ENCODE assay signal across 2 cellular contexts in the genomic region with DNA sequence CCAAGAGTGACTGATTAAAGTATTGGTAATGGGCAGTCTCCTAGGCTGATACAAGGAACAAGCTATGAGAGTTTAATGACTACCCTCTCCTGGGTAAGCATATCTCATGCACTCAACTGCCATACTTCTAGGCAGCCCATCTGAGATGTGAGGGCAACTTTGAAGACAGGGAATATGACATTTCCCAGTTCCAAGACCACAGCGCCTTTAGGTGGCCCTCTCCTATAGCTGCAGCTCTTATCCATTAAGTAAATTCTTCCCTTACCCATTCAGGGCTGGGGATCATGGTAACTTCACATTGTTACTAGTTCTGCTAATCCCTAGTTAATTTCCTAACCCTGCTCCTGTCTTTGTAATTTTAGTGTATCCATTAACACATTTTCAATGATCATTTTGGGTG.
TF ChIP-seq lines count a peak whose summit lies in the region.

No MANE protein-coding gene starts in this region.

TF ChIP-seq in HCT116, 20 proteins besides CTCF, POLR2A, EP300 and RAD21:
- TF ChIP-seq, protein P1, sequence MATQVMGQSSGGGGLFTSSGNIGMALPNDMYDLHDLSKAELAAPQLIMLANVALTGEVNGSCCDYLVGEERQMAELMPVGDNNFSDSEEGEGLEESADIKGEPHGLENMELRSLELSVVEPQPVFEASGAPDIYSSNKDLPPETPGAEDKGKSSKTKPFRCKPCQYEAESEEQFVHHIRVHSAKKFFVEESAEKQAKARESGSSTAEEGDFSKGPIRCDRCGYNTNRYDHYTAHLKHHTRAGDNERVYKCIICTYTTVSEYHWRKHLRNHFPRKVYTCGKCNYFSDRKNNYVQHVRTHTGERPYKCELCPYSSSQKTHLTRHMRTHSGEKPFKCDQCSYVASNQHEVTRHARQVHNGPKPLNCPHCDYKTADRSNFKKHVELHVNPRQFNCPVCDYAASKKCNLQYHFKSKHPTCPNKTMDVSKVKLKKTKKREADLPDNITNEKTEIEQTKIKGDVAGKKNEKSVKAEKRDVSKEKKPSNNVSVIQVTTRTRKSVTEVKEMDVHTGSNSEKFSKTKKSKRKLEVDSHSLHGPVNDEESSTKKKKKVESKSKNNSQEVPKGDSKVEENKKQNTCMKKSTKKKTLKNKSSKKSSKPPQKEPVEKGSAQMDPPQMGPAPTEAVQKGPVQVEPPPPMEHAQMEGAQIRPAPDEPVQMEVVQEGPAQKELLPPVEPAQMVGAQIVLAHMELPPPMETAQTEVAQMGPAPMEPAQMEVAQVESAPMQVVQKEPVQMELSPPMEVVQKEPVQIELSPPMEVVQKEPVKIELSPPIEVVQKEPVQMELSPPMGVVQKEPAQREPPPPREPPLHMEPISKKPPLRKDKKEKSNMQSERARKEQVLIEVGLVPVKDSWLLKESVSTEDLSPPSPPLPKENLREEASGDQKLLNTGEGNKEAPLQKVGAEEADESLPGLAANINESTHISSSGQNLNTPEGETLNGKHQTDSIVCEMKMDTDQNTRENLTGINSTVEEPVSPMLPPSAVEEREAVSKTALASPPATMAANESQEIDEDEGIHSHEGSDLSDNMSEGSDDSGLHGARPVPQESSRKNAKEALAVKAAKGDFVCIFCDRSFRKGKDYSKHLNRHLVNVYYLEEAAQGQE (IDR thresholded peaks at IDR 0.05; ENCODE audit: low read depth), result no peak
- TF ChIP-seq YY1 (IDR thresholded peaks at IDR 0.05; ENCODE audit: extremely low read depth, insufficient replicate concordance, low read depth, low read length) (no peak), ZNF274 (IDR thresholded peaks at IDR 0.05; ENCODE audit: low read depth, low read length) (no peak), POLR2AphosphoS5 (IDR thresholded peaks at IDR 0.05; ENCODE audit: low read depth, low read length) (no peak), SRF (IDR thresholded peaks at IDR 0.05; ENCODE audit: low read depth) (no peak), CBX3 (IDR thresholded peaks at IDR 0.05; ENCODE audit: low read depth) (no peak), SP1 (IDR thresholded peaks at IDR 0.05; ENCODE audit: low read depth) (no peak), ELF1 (IDR thresholded peaks at IDR 0.05; ENCODE audit: borderline replicate concordance, low read depth) (no peak)
- TF ChIP-seq, protein P2, sequence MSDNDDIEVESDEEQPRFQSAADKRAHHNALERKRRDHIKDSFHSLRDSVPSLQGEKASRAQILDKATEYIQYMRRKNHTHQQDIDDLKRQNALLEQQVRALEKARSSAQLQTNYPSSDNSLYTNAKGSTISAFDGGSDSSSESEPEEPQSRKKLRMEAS (IDR thresholded peaks at IDR 0.05), result no peak

TF ChIP-seq in WTC11, 78 proteins besides CTCF, POLR2A, EP300 and RAD21 (continued from another document):
- TF ChIP-seq, protein P3, sequence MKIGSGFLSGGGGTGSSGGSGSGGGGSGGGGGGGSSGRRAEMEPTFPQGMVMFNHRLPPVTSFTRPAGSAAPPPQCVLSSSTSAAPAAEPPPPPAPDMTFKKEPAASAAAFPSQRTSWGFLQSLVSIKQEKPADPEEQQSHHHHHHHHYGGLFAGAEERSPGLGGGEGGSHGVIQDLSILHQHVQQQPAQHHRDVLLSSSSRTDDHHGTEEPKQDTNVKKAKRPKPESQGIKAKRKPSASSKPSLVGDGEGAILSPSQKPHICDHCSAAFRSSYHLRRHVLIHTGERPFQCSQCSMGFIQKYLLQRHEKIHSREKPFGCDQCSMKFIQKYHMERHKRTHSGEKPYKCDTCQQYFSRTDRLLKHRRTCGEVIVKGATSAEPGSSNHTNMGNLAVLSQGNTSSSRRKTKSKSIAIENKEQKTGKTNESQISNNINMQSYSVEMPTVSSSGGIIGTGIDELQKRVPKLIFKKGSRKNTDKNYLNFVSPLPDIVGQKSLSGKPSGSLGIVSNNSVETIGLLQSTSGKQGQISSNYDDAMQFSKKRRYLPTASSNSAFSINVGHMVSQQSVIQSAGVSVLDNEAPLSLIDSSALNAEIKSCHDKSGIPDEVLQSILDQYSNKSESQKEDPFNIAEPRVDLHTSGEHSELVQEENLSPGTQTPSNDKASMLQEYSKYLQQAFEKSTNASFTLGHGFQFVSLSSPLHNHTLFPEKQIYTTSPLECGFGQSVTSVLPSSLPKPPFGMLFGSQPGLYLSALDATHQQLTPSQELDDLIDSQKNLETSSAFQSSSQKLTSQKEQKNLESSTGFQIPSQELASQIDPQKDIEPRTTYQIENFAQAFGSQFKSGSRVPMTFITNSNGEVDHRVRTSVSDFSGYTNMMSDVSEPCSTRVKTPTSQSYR (CRISPR knock-in tag; IDR thresholded peaks at IDR 0.05), result no peak
- TF ChIP-seq KAT7 (CRISPR knock-in tag; IDR thresholded peaks at IDR 0.05; ENCODE audit: borderline replicate concordance) (no peak), PRRX2 (CRISPR knock-in tag; IDR thresholded peaks at IDR 0.05) (no peak), FOXK1 (CRISPR knock-in tag; IDR thresholded peaks at IDR 0.05) (no peak), NR1H2 (CRISPR knock-in tag; IDR thresholded peaks at IDR 0.05) (no peak), GRHL2 (CRISPR knock-in tag; IDR thresholded peaks at IDR 0.05; ENCODE audit: insufficient replicate concordance, severe bottlenecking) (no peak), NR3C1 (CRISPR knock-in tag; conservative IDR thresholded peaks at IDR 0.05; ENCODE audit: low read depth) (no peak), IRF2 (CRISPR knock-in tag; IDR thresholded peaks at IDR 0.05; ENCODE audit: borderline replicate concordance, low read depth) (no peak), ZNF219 (CRISPR knock-in tag; IDR thresholded peaks at IDR 0.05; ENCODE audit: borderline replicate concordance) (no peak), ESRRA (CRISPR knock-in tag; IDR thresholded peaks at IDR 0.05; ENCODE audit: borderline replicate concordance) (no peak), OVOL2 (CRISPR knock-in tag; IDR thresholded peaks at IDR 0.05; ENCODE audit: borderline replicate concordance) (no peak), GTF2I (CRISPR knock-in tag; conservative IDR thresholded peaks at IDR 0.05) (no peak), TEAD4 (CRISPR knock-in tag; IDR thresholded peaks at IDR 0.05) (no peak), ETV6 (CRISPR knock-in tag; IDR thresholded peaks at IDR 0.05) (no peak)
- TF ChIP-seq, protein P4, sequence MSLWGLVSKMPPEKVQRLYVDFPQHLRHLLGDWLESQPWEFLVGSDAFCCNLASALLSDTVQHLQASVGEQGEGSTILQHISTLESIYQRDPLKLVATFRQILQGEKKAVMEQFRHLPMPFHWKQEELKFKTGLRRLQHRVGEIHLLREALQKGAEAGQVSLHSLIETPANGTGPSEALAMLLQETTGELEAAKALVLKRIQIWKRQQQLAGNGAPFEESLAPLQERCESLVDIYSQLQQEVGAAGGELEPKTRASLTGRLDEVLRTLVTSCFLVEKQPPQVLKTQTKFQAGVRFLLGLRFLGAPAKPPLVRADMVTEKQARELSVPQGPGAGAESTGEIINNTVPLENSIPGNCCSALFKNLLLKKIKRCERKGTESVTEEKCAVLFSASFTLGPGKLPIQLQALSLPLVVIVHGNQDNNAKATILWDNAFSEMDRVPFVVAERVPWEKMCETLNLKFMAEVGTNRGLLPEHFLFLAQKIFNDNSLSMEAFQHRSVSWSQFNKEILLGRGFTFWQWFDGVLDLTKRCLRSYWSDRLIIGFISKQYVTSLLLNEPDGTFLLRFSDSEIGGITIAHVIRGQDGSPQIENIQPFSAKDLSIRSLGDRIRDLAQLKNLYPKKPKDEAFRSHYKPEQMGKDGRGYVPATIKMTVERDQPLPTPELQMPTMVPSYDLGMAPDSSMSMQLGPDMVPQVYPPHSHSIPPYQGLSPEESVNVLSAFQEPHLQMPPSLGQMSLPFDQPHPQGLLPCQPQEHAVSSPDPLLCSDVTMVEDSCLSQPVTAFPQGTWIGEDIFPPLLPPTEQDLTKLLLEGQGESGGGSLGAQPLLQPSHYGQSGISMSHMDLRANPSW (CRISPR knock-in tag; conservative IDR thresholded peaks at IDR 0.05; ENCODE audit: low read depth), result no peak
- TF ChIP-seq, protein P2 (CRISPR knock-in tag; IDR thresholded peaks at IDR 0.05), result no peak
